In the genomic region with DNA sequence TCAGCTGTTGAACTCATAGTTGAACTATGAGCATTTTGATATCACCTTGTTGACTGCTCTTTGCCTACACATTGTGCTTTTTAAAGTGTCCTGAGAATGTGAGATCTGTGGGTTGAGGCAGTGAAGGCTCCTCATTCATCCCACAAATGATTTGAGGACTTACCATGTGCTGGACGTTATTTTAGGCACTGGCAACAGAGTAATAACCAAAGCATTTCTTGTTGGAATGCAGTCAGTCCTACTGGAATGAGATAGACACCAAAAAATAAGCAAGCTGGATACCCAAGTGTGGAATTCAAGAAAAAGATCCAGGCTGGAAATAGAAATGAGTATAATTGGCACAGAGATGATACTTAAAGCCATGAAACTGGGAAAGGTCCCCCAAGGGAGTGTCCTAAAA, we compare ENCODE assay signal across 21 cellular contexts.
"Had no signal": no experiment of that assay in that cellular context is flagged by ENCODE, and none has a peak within 500 bp of the region (broad histone marks: within the 10 kb centered on the region; RNA-seq: fewer than 3 reads in every experiment).

No MANE protein-coding gene starts in this region.

- ATAC-seq: effector memory CD8-positive, alpha-beta T cell; naive thymus-derived CD4-positive, alpha-beta T cell; right lobe of liver; stimulated activated memory B cell treated with anti-CD40 and anti-IgM and Interleukin-4, amounts not matched to agents 10 μg/mL and 1 μg/mL and 100 μg/mL, for 72 hours; stimulated activated naive CD8-positive, alpha-beta T cell treated with anti-CD3 and anti-CD28 coated beads, Interleukin-15, amount 100 ng/mL, for 72 hours had no signal

- H3K27ac Mint-ChIP-seq: effector memory CD8-positive, alpha-beta T cell; naive thymus-derived CD4-positive, alpha-beta T cell; nephron progenitor cell; stimulated activated memory B cell treated with anti-CD40 and anti-IgM and Interleukin-4, amounts not matched to agents 10 μg/mL and 1 μg/mL and 100 μg/mL, for 72 hours; stimulated activated naive CD8-positive, alpha-beta T cell treated with anti-CD3 and anti-CD28 coated beads, Interleukin-15, amount 100 ng/mL, for 72 hours had no signal

- H3K27me3 Mint-ChIP-seq: stimulated activated memory B cell treated with anti-CD40 and anti-IgM and Interleukin-4, amounts not matched to agents 10 μg/mL and 1 μg/mL and 100 μg/mL, for 72 hours had no signal

- H3K27ac ChIP-seq: epithelial cell of prostate, esophagus muscularis mucosa, parathyroid adenoma, prostate gland, right lobe of liver, spleen had no signal

- DNase-seq: effector memory CD8-positive, alpha-beta T cell; foreskin fibroblast; kidney; left cardiac atrium; mesendoderm; naive thymus-derived CD4-positive, alpha-beta T cell; nephron progenitor cell; retina; right lobe of liver; spleen; stimulated activated CD4-positive, alpha-beta T cell treated with anti-CD3 and anti-CD28 coated beads, Interleukin-15, amount 100 ng/mL, for 24 hours; stimulated activated CD4-positive, alpha-beta T cell treated with anti-CD3 and anti-CD28 coated beads, Interleukin-1b, Interleukin-23, amount 100 ng/mL, for 48 hours; stimulated activated CD4-positive, alpha-beta T cell treated with anti-CD3 and anti-CD28 coated beads, Interleukin-4, amount 100 ng/mL, for 24 hours; stimulated activated naive CD8-positive, alpha-beta T cell treated with anti-CD3 and anti-CD28 coated beads, Interleukin-15, amount 100 ng/mL, for 72 hours; substantia nigra; trophoblast cell had no signal

- H3K4me3 Mint-ChIP-seq: effector memory CD8-positive, alpha-beta T cell; naive thymus-derived CD4-positive, alpha-beta T cell; nephron progenitor cell; stimulated activated memory B cell treated with anti-CD40 and anti-IgM and Interleukin-4, amounts not matched to agents 10 μg/mL and 1 μg/mL and 100 μg/mL, for 72 hours; stimulated activated naive CD8-positive, alpha-beta T cell treated with anti-CD3 and anti-CD28 coated beads, Interleukin-15, amount 100 ng/mL, for 72 hours had no signal

- H3K4me1 ChIP-seq: parathyroid adenoma, prostate gland, right lobe of liver, spleen had no signal

- H3K9ac ChIP-seq: parathyroid adenoma had no signal

- H3K79me2 ChIP-seq: parathyroid adenoma had no signal

- H3K36me3 ChIP-seq: prostate gland, right lobe of liver, spleen had no signal

- H2AFZ ChIP-seq: parathyroid adenoma had no signal

- H3K9me3 Mint-ChIP-seq: effector memory CD8-positive, alpha-beta T cell; stimulated activated memory B cell treated with anti-CD40 and anti-IgM and Interleukin-4, amounts not matched to agents 10 μg/mL and 1 μg/mL and 100 μg/mL, for 72 hours had no signal

- H3K4me3 ChIP-seq: esophagus muscularis mucosa, prostate gland, right lobe of liver, spleen had no signal

- H3K27me3 ChIP-seq: esophagus muscularis mucosa, right lobe of liver, spleen had no signal

- H3K9me3 ChIP-seq: esophagus muscularis mucosa, prostate gland, right lobe of liver, spleen had no signal

- H3K4me1 Mint-ChIP-seq: naive thymus-derived CD4-positive, alpha-beta T cell; nephron progenitor cell; stimulated activated memory B cell treated with anti-CD40 and anti-IgM and Interleukin-4, amounts not matched to agents 10 μg/mL and 1 μg/mL and 100 μg/mL, for 72 hours; stimulated activated naive CD8-positive, alpha-beta T cell treated with anti-CD3 and anti-CD28 coated beads, Interleukin-15, amount 100 ng/mL, for 72 hours had no signal

- H3K36me3 Mint-ChIP-seq: naive thymus-derived CD4-positive, alpha-beta T cell; stimulated activated memory B cell treated with anti-CD40 and anti-IgM and Interleukin-4, amounts not matched to agents 10 μg/mL and 1 μg/mL and 100 μg/mL, for 72 hours had no signal
